In genomic region chr16:72371307-72372081, GRCh38 we compare ENCODE assay signal across 11 cellular contexts.
DNase-seq lines count a peak whose midpoint lies in the region; ATAC-seq, FAIRE-seq and TF ChIP-seq lines count a peak whose summit lies in the region.
"Had no signal": no experiment of that assay in that cellular context is flagged by ENCODE, and none has a peak within 500 bp of the region (broad histone marks: within the 10 kb centered on the region; RNA-seq: fewer than 3 reads in every experiment).

No MANE protein-coding gene starts in this region.

- DNase-seq in HepG2 (ENCODE audit: low spot score) (no peak), right lobe of liver (no peak), urothelium cell line (ENCODE audit: low spot score) (peak; percentile 28), NCI-H128 (lab: John Stamatoyannopoulos, UW; ENCODE audit: unreplicated experiment) (no peak), glutamatergic neuron (no peak)
- DNase-seq: activated T-cell treated with anti-CD3 and anti-CD28 coated beads, Interleukin-2, amount 50 U/mL, for 24 hours; stimulated activated CD4-positive, alpha-beta T cell treated with anti-CD3 and anti-CD28 coated beads, Interleukin-1b, Interleukin-23, amount 100 ng/mL, for 48 hours had no signal

- ATAC-seq in HepG2 = no peak
- ATAC-seq in right lobe of liver = no peak
- ATAC-seq in SK-N-SH treated with all-trans-retinoic acid at 6 μM for 48 hours = peak; percentile 83
- no peak for ATAC-seq in GM21390 (IDR thresholded peaks at IDR 0.05; ENCODE audit: unreplicated experiment)

- no peak overlapping the region for H2AFZ ChIP-seq in HepG2 (ENCODE audit: low read length)

- TF ChIP-seq POLR2A in HepG2 (IDR thresholded peaks at IDR 0.05; ENCODE audit: insufficient read depth in 1 of 2, low read depth in 2 of 2, low read length in 2 of 2) = no peak
- no peak for TF ChIP-seq POLR2A in right lobe of liver (IDR thresholded peaks at IDR 0.05)

- FAIRE-seq in HepG2 (lab: Jason Lieb, UNC) = no peak
- FAIRE-seq in urothelium cell line (lab: Jason Lieb, UNC) = no peak

- H3K9me3 Mint-ChIP-seq in glutamatergic neuron (ENCODE audit: unreplicated experiment) = no peaks in the 10 kb centered on the region

- TF ChIP-seq CTCF in HepG2 (CRISPR knock-in tag; IDR thresholded peaks at IDR 0.05) (no peak), right lobe of liver (IDR thresholded peaks at IDR 0.05) (no peak), glutamatergic neuron (IDR thresholded peaks at IDR 0.05; ENCODE audit: partially characterized antibody, unreplicated experiment) (no peak)

- TF ChIP-seq RAD21 in HepG2 (CRISPR knock-in tag; IDR thresholded peaks at IDR 0.05) = no peak

- H3K9me3 ChIP-seq in HepG2 (ENCODE audit: low read length) = no peaks in the 10 kb centered on the region
- H3K9me3 ChIP-seq in right lobe of liver = no peaks in the 10 kb centered on the region
- no peaks in the 10 kb centered on the region for H3K9me3 ChIP-seq in iPS-15b (ENCODE audit: control insufficient read depth, insufficient read depth, low read length)

- H3K79me2 ChIP-seq in HepG2 (ENCODE audit: insufficient read depth, low read length) = no peaks in the 10 kb centered on the region

- POLR2A ChIA-PET in HepG2 (lab: Yijun Ruan, JAX) = no interaction called here

- H3K27ac Mint-ChIP-seq in glutamatergic neuron (ENCODE audit: unreplicated experiment) = no peak overlapping the region
- H3K27ac Mint-ChIP-seq: activated T-cell treated with anti-CD3 and anti-CD28 coated beads, Interleukin-2, amount 50 U/mL, for 24 hours; B cell had no signal

- CTCF ChIA-PET in HepG2 (lab: Yijun Ruan, JAX; ENCODE audit: low intra/inter-chr PET ratio, low total read pairs) = no interaction called here

- peaks cover 2% of the 10 kb centered on the region for H3K27me3 Mint-ChIP-seq in glutamatergic neuron (ENCODE audit: unreplicated experiment)
- H3K27me3 Mint-ChIP-seq: activated T-cell treated with anti-CD3 and anti-CD28 coated beads, Interleukin-2, amount 50 U/mL, for 24 hours; B cell had no signal

- H3K4me1 Mint-ChIP-seq in glutamatergic neuron (ENCODE audit: low read depth, unreplicated experiment) = peaks cover 11% of the 10 kb centered on the region
- H3K4me1 Mint-ChIP-seq: B cell had no signal

- no peak overlapping the region for H3K4me2 ChIP-seq in HepG2 (ENCODE audit: low read depth, low read length)

- intact Hi-C loops in HepG2 (cut with micrococcal nuclease; ENCODE audit: unreplicated experiment) (no loop called here), right lobe of liver (cut with DNase I) (no loop called here)

- no peaks in the 10 kb centered on the region for H3K4me1 ChIP-seq in HepG2 (ENCODE audit: insufficient read depth, low read length)
- no peaks in the 10 kb centered on the region for H3K4me1 ChIP-seq in right lobe of liver
- H3K4me1 ChIP-seq in iPS-15b (ENCODE audit: control insufficient read depth, insufficient read depth, low read length) = peaks cover 19% of the 10 kb centered on the region

- H3K9ac ChIP-seq in HepG2 (ENCODE audit: insufficient read depth, low read depth, low read length) (no peak overlapping the region), iPS-15b (ENCODE audit: low read depth, low read length) (peak overlapping the region; percentile 14)

- no peak overlapping the region for H3K4me3 Mint-ChIP-seq in glutamatergic neuron (ENCODE audit: unreplicated experiment)
- H3K4me3 Mint-ChIP-seq: activated T-cell treated with anti-CD3 and anti-CD28 coated beads, Interleukin-2, amount 50 U/mL, for 24 hours; B cell had no signal

- in situ Hi-C loops in HepG2 (cut with HindIII; ENCODE audit: extremely low pct_ligation_motif_present, low pct_unique_long_range_greater_than_20kb) = no loop called here

- no peak overlapping the region for H3K4me3 ChIP-seq in HepG2 (replicated peaks in 1 of 3; ENCODE audit: insufficient read depth in 1 of 3, low read depth in 2 of 3, low read length in 3 of 3)
- no peak overlapping the region for H3K4me3 ChIP-seq in right lobe of liver
- H3K4me3 ChIP-seq in iPS-15b (ENCODE audit: low read depth, low read length) = no peak overlapping the region

- no peak for TF ChIP-seq EP300 in HepG2 (IDR thresholded peaks at IDR 0.05; ENCODE audit: low read depth in 2 of 2, low read length in 2 of 2)
- TF ChIP-seq EP300 in HepG2 (CRISPR knock-in tag; IDR thresholded peaks at IDR 0.05; ENCODE audit: borderline replicate concordance) = no peak

- H3K27me3 ChIP-seq in HepG2 (ENCODE audit: control insufficient read depth in 1 of 2, insufficient read depth in 2 of 2, low read length in 2 of 2) (no peaks in the 10 kb centered on the region), right lobe of liver (no peaks in the 10 kb centered on the region), iPS-15b (ENCODE audit: control insufficient read depth, insufficient read depth, low read length) (no peaks in the 10 kb centered on the region)

- H3K27ac ChIP-seq in HepG2 (ENCODE audit: extremely low read length, insufficient read depth, low read length) = no peak overlapping the region
- H3K27ac ChIP-seq in right lobe of liver = no peak overlapping the region

- WGBS in HepG2 (ENCODE audit: low lambda C conversion rate) = 86% methylated on average over 10 of the region's 10 CpGs
- 55% methylated on average over 6 of the region's 10 CpGs for WGBS in right lobe of liver (ENCODE audit: insufficient coverage, low coverage, low lambda C conversion rate, missing lambda C conversion rate)

- no peaks in the 10 kb centered on the region for H4K20me1 ChIP-seq in HepG2 (ENCODE audit: insufficient read depth, low read length)

- H3K36me3 ChIP-seq in HepG2 (replicated peaks in 1 of 2; ENCODE audit: control insufficient read depth in 1 of 2, insufficient read depth in 2 of 2, low read length in 2 of 2) = no peaks in the 10 kb centered on the region
- H3K36me3 ChIP-seq in right lobe of liver = no peaks in the 10 kb centered on the region
- H3K36me3 ChIP-seq in iPS-15b (ENCODE audit: control insufficient read depth, insufficient read depth, low read length) = no peaks in the 10 kb centered on the region

- no peaks in the 10 kb centered on the region for H3K36me3 Mint-ChIP-seq in glutamatergic neuron (ENCODE audit: unreplicated experiment)

- BruUV-seq in HepG2 (replicated peaks; lab: Mats Ljungman, UMichigan) = no TSS peak

TF ChIP-seq in HepG2, 621 proteins besides CTCF, POLR2A, EP300 and RAD21:
- no peak for TF ChIP-seq KDM6A (CRISPR knock-in tag; IDR thresholded peaks at IDR 0.05; ENCODE audit: low read depth)
- TF ChIP-seq HOMEZ (CRISPR knock-in tag; IDR thresholded peaks at IDR 0.05; ENCODE audit: low read depth) = peak; percentile 40; the same call in 1 of the 2 replicates
TF ChIP-seq in HepG2: peak in this region for 1.

TF ChIP-seq in SK-N-SH treated with all-trans-retinoic acid at 6 μM for 48 hours, 23 proteins besides CTCF, POLR2A, EP300 and RAD21:
- TF ChIP-seq, protein P1, sequence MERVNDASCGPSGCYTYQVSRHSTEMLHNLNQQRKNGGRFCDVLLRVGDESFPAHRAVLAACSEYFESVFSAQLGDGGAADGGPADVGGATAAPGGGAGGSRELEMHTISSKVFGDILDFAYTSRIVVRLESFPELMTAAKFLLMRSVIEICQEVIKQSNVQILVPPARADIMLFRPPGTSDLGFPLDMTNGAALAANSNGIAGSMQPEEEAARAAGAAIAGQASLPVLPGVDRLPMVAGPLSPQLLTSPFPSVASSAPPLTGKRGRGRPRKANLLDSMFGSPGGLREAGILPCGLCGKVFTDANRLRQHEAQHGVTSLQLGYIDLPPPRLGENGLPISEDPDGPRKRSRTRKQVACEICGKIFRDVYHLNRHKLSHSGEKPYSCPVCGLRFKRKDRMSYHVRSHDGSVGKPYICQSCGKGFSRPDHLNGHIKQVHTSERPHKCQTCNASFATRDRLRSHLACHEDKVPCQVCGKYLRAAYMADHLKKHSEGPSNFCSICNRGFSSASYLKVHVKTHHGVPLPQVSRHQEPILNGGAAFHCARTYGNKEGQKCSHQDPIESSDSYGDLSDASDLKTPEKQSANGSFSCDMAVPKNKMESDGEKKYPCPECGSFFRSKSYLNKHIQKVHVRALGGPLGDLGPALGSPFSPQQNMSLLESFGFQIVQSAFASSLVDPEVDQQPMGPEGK (CRISPR knock-in tag; IDR thresholded peaks at IDR 0.05; ENCODE audit: borderline replicate concordance) = peak; percentile 78; the same call in 1 of the 2 replicates
- peak; percentile 25; the same call in 1 of the 2 replicates for TF ChIP-seq ISL1 (CRISPR knock-in tag; IDR thresholded peaks at IDR 0.05)
- TF ChIP-seq CSDC2 (CRISPR knock-in tag; IDR thresholded peaks at IDR 0.05) = no peak
TF ChIP-seq in SK-N-SH treated with all-trans-retinoic acid at 6 μM for 48 hours: peak in this region for 2.
